Comparison of ENCODE assay signal across 8 cellular contexts in genomic region chr12:66066071-66066928, GRCh38.
A peak's percentile ranks its signal among the peaks of the same experiment; 100 is the strongest.
DNase-seq lines count a peak whose midpoint lies in the region; ATAC-seq and TF ChIP-seq lines count a peak whose summit lies in the region.

No MANE protein-coding gene starts in this region.

- H3K4me3 Mint-ChIP-seq in T-helper 17 cell, result no peak overlapping the region

- TF ChIP-seq CTCF in Peyer's patch (IDR thresholded peaks at IDR 0.05), result no peak

- no peaks in the 10 kb centered on the region for H3K4me1 ChIP-seq in Peyer's patch

- H3K27me3 Mint-ChIP-seq in T-helper 17 cell, result peaks cover 43% of the 10 kb centered on the region

- H3K4me1 Mint-ChIP-seq in T-helper 17 cell, result peaks cover 18% of the 10 kb centered on the region

- H3K27ac Mint-ChIP-seq in T-helper 17 cell, result no peak overlapping the region

- no peak for TF ChIP-seq POLR2A in Peyer's patch (IDR thresholded peaks at IDR 0.05)

- no peaks in the 10 kb centered on the region for H3K27me3 ChIP-seq in Peyer's patch

- H3K4me3 ChIP-seq in Peyer's patch, result no peak overlapping the region

- H3K9me3 ChIP-seq in T-helper 17 cell (ENCODE audit: control insufficient read depth, low read length, poor library complexity, severe bottlenecking) (no peaks in the 10 kb centered on the region), Peyer's patch (no peaks in the 10 kb centered on the region)

- ATAC-seq in GM21367 (IDR thresholded peaks at IDR 0.05; ENCODE audit: unreplicated experiment), result peak; percentile 89
- peak; percentile 70 for ATAC-seq in HG03469 (IDR thresholded peaks at IDR 0.05; ENCODE audit: unreplicated experiment)
- peak; percentile 54 for ATAC-seq in T-helper 17 cell

- H3K36me3 ChIP-seq in Peyer's patch, result no peaks in the 10 kb centered on the region

- no peaks in the 10 kb centered on the region for H3K36me3 Mint-ChIP-seq in T-helper 17 cell (ENCODE audit: low read depth)

- DNase-seq in EL (peak; percentile 75), T-helper 17 cell (no peak), renal cortical epithelial cell (ENCODE audit: low read depth) (peak; percentile 90), GM19238 (ENCODE audit: insufficient read length, low spot score) (no peak), SHP77 (lab: John Stamatoyannopoulos, UW) (no peak), Peyer's patch (no peak)

- H3K27ac ChIP-seq in Peyer's patch, result no peak overlapping the region

Comparison
In these comparisons a context has a peak if more than half of its experiments do, and no peak if none do; other contexts are left out.
1. DNase-seq: peak in EL (single experiment) and renal cortical epithelial cell (single experiment); none in T-helper 17 cell (0 of 3), GM19238 (single experiment), SHP77 (0 of 2) and Peyer's patch (0 of 3).
2. Peak in every context shown above with its lines, with median percentiles within 50 percentile points of each other: ATAC-seq.